ENCODE assay signal across 15 cellular contexts in genomic region chr19:43264841-43265663, GRCh38. TPM values are rescaled to one million over a fixed set of nuclear protein-coding genes. Genes with fewer than 3 reads are reported as not detected.
DNase-seq lines count a peak whose midpoint lies in the region; FAIRE-seq and TF ChIP-seq lines count a peak whose summit lies in the region.
"Not testable (repeated sequence)": the region's sequence is repeated elsewhere in the genome, so short reads cannot be mapped to it uniquely, and the experiment has no call there.
"Had no signal": no experiment of that assay in that cellular context is flagged by ENCODE, and none has a peak within 500 bp of the region (broad histone marks: within the 10 kb centered on the region; RNA-seq: fewer than 3 reads in every experiment).

No MANE protein-coding gene starts in this region.

- not testable (repeated sequence) for H3K23ac ChIP-seq in mesendoderm (ENCODE audit: low read length)

- not testable (repeated sequence) for H2BK120ac ChIP-seq in mesendoderm (ENCODE audit: low read depth, low read length)

- peak overlapping the region; percentile 38 for H3K27ac ChIP-seq in WERI-Rb-1
- H3K27ac ChIP-seq in mesendoderm (ENCODE audit: low read depth, low read length) = not testable (repeated sequence)

- H3K79me2 ChIP-seq in mesendoderm (ENCODE audit: control insufficient read depth, insufficient read depth, low read length) = not testable (repeated sequence)

- not testable (repeated sequence) for H3K4me1 ChIP-seq in mesendoderm (ENCODE audit: control insufficient read depth, low read depth, low read length)

- H3K4ac ChIP-seq in mesendoderm (ENCODE audit: low read depth, low read length) = not testable (repeated sequence)

- not testable (repeated sequence) for H3K9me3 Mint-ChIP-seq in Calu3 (ENCODE audit: low read depth, unreplicated experiment); HFFc6

- not testable (repeated sequence) for H3K4me3 ChIP-seq in WERI-Rb-1 (ENCODE audit: low read depth, low read length); bronchial epithelial cell (ENCODE audit: low read depth, low read length); mesendoderm (ENCODE audit: low read length)

- intact Hi-C loops in Calu3 (cut with micrococcal nuclease; ENCODE audit: unreplicated experiment) = loop anchor here (2.0 to 10.0 kb wide), 2 partner anchors 30 to 50 kb away; no protein-coding TSS in a partner anchor

- TF ChIP-seq CTCF in Calu3 (IDR thresholded peaks at IDR 0.05; ENCODE audit: unreplicated experiment); HFFc6 (IDR thresholded peaks at IDR 0.05); WERI-Rb-1 (IDR thresholded peaks at IDR 0.05; ENCODE audit: low read depth, low read length); bronchial epithelial cell (IDR thresholded peaks at IDR 0.05; ENCODE audit: insufficient read depth, low read length, severe bottlenecking): not testable (repeated sequence)

- H3K79me1 ChIP-seq in mesendoderm (ENCODE audit: low read length) = not testable (repeated sequence)

- DNase-seq in Calu3 (peak; percentile 83), HFFc6 (peak; percentile 94), NCI-H82 (lab: John Stamatoyannopoulos, UW) (peak; percentile 26), WERI-Rb-1 (peak; percentile 53), bronchial epithelial cell (ENCODE audit: low read depth) (peak; percentile 94), fibroblast of peridontal ligament (ENCODE audit: extremely low read depth) (peak; percentile 66), mesendoderm (peak; percentile 0)

- H3K27ac Mint-ChIP-seq in Calu3 (ENCODE audit: unreplicated experiment) (peak overlapping the region; percentile 100), HFFc6 (peak overlapping the region; percentile 99)

- H3K36me3 ChIP-seq in WERI-Rb-1; bronchial epithelial cell (ENCODE audit: control insufficient read depth, insufficient read depth, low read length); mesendoderm (ENCODE audit: control insufficient read depth, insufficient read depth, low read length): not testable (repeated sequence)

- H4K8ac ChIP-seq in mesendoderm (ENCODE audit: low read depth, low read length) = not testable (repeated sequence)

- H4K5ac ChIP-seq in mesendoderm (ENCODE audit: low read length) = not testable (repeated sequence)

- not testable (repeated sequence) for H3K4me2 ChIP-seq in mesendoderm (ENCODE audit: low read length)

- H3K4me3 Mint-ChIP-seq in Calu3 (ENCODE audit: low read depth, unreplicated experiment) = peak overlapping the region; percentile 59
- peak overlapping the region; percentile 66 for H3K4me3 Mint-ChIP-seq in HFFc6

- H3K27me3 Mint-ChIP-seq in Calu3 (ENCODE audit: unreplicated experiment); HFFc6 (ENCODE audit: insufficient read depth): not testable (repeated sequence)

- not testable (repeated sequence) for H3K27me3 ChIP-seq in WERI-Rb-1 (ENCODE audit: insufficient read depth, low read depth, severe bottlenecking); bronchial epithelial cell (ENCODE audit: control insufficient read depth, insufficient read depth, low read length); mesendoderm (ENCODE audit: insufficient read depth, low read length, poor library complexity)

- not testable (repeated sequence) for H2AK5ac ChIP-seq in mesendoderm (ENCODE audit: low read length)

- not testable (repeated sequence) for H2BK5ac ChIP-seq in mesendoderm (ENCODE audit: low read length)

- CTCF ChIA-PET in Calu3 (lab: Charles Lee) = not testable (repeated sequence)

- H3K56ac ChIP-seq in mesendoderm (ENCODE audit: low read length) = not testable (repeated sequence)

- H3K9ac ChIP-seq in mesendoderm (ENCODE audit: low read length) = not testable (repeated sequence)

- H3K4me1 Mint-ChIP-seq in Calu3 (ENCODE audit: low read depth, unreplicated experiment) (peaks cover 77% of the 10 kb centered on the region), HFFc6 (ENCODE audit: low read depth) (peaks cover 80% of the 10 kb centered on the region)

- WGBS in mesendoderm (ENCODE audit: extremely low coverage, insufficient coverage, low lambda C conversion rate) = no CpG with 5 or more reads among the region's 7 CpGs

- not testable (repeated sequence) for H2BK15ac ChIP-seq in mesendoderm (replicated peaks; ENCODE audit: low read depth)

- not testable (repeated sequence) for BruUV-seq in Calu3 (replicated peaks; lab: Mats Ljungman, UMichigan)

- H3K36me3 Mint-ChIP-seq in Calu3 (ENCODE audit: insufficient read depth, unreplicated experiment) (peaks cover 18% of the 10 kb centered on the region), HFFc6 (ENCODE audit: low read depth) (peaks cover 27% of the 10 kb centered on the region)

- not testable (repeated sequence) for FAIRE-seq in bronchial epithelial cell (lab: Jason Lieb, UNC)

- not testable (repeated sequence) for H3K18ac ChIP-seq in mesendoderm (ENCODE audit: low read length)

- H3K9me3 ChIP-seq in WERI-Rb-1 (ENCODE audit: severe bottlenecking) = not testable (repeated sequence)

RNA-seq across cellular contexts. Expression of gene PSG9, which starts 4.3 kb away (rescaled TPM):
- total RNA-seq in Calu3 (2022) = 0.17 TPM in 1 of 2 replicates, not detected in the other
- under 1 TPM in 1 of 6 experiments, not detected in 5; 0.15 TPM for total RNA-seq in HFFc6 (2021; fragmentation: NEBNext Ultra II Directional; extraction: Animal tissue kit (Norgen Biotek cat#: 25700))
- not detected in 2 replicates for total RNA-seq in bronchial epithelial cell
- polyA plus RNA-seq in mesendoderm (2013, experiment 1 of 2) = not detected
- polyA plus RNA-seq in mesendoderm (2013, experiment 2 of 2) = not detected
- total RNA-seq: activated naive CD8-positive, alpha-beta T cell treated with anti-CD3 and anti-CD28 coated beads for 36 hours; CD4-positive, alpha-beta memory T cell; endodermal cell; GM12878; heart left ventricle; mesenteric fat pad; progenitor cell of endocrine pancreas; thoracic aorta had no signal
- polyA plus RNA-seq: CD4-positive, alpha-beta memory T cell; GM12878; heart left ventricle had no signal

RNA-seq across cellular contexts. Expression of gene PSG4, which starts 59.6 kb away (rescaled TPM):
- total RNA-seq in Calu3 (2022) (11.2 and 11.9 TPM in 2 replicates), bronchial epithelial cell (0.26 TPM in 1 of 2 replicates, not detected in the other)
- total RNA-seq in HFFc6 (2021; fragmentation: NEBNext Ultra II Directional; extraction: Animal tissue kit (Norgen Biotek cat#: 25700)) = under 1 TPM in 5 of 6 experiments, not detected in 1; 0.43 to 0.70 (median 0.53) TPM
- polyA plus RNA-seq in mesendoderm (2013, experiment 1 of 2) = not detected
- not detected for polyA plus RNA-seq in mesendoderm (2013, experiment 2 of 2)
- total RNA-seq: activated naive CD8-positive, alpha-beta T cell treated with anti-CD3 and anti-CD28 coated beads for 36 hours; CD4-positive, alpha-beta memory T cell; endodermal cell; GM12878; heart left ventricle; mesenteric fat pad; progenitor cell of endocrine pancreas; thoracic aorta had no signal
- polyA plus RNA-seq: CD4-positive, alpha-beta memory T cell; GM12878; heart left ventricle had no signal

Comparison
In these comparisons a context has a peak if more than half of its experiments do, and no peak if none do; other contexts are left out.
1. DNase-seq: peak in every context shown above with its lines; median percentile 94 in HFFc6; 94 in bronchial epithelial cell; 83 in Calu3; 66 in fibroblast of peridontal ligament; 53 in WERI-Rb-1; 26 in NCI-H82; 0 in mesendoderm.